Comparison of ENCODE assay signal across 12 cellular contexts in genomic region chr5:151251621-151252020, GRCh38. TPM values are rescaled to one million over a fixed set of nuclear protein-coding genes. Genes with fewer than 3 reads are reported as not detected.
DNase-seq lines count a peak whose midpoint lies in the region; ATAC-seq, FAIRE-seq and TF ChIP-seq lines count a peak whose summit lies in the region.
"Had no signal": no experiment of that assay in that cellular context is flagged by ENCODE, and none has a peak within 500 bp of the region (broad histone marks: within the 10 kb centered on the region; RNA-seq: fewer than 3 reads in every experiment).

No MANE protein-coding gene starts in this region.

- peak overlapping the region; percentile 94 to 97 (median 94) for H3K27ac Mint-ChIP-seq in CD4-positive, CD25-positive, alpha-beta regulatory T cell
- H3K27ac Mint-ChIP-seq in activated naive CD8-positive, alpha-beta T cell treated with anti-CD3 and anti-CD28 coated beads for 36 hours, result peak overlapping the region; percentile 75
- peak overlapping the region; percentile 39 to 58 for H3K27ac Mint-ChIP-seq in natural killer cell treated with Interleukin-12 subunit alpha and Interleukin-12 subunit beta and Interleukin-15 and Interleukin-18, amount 100 ng/mL, for 72 hours

- no peaks in the 10 kb centered on the region for H3K36me3 Mint-ChIP-seq in CD4-positive, CD25-positive, alpha-beta regulatory T cell
- H3K36me3 Mint-ChIP-seq in activated naive CD8-positive, alpha-beta T cell treated with anti-CD3 and anti-CD28 coated beads for 36 hours, result peaks cover 4% of the 10 kb centered on the region
- H3K36me3 Mint-ChIP-seq in natural killer cell treated with Interleukin-12 subunit alpha and Interleukin-12 subunit beta and Interleukin-15 and Interleukin-18, amount 100 ng/mL, for 72 hours, result no peaks in the 10 kb centered on the region

- H3K27me3 ChIP-seq in CD4-positive, CD25-positive, alpha-beta regulatory T cell (ENCODE audit: control insufficient read depth, insufficient read depth, low read length), result no peaks in the 10 kb centered on the region
- no peaks in the 10 kb centered on the region for H3K27me3 ChIP-seq in HL-60 (ENCODE audit: insufficient read depth, poor library complexity, severe bottlenecking)
- H3K27me3 ChIP-seq: foreskin keratinocyte had no signal

- H3K4me1 ChIP-seq in CD4-positive, CD25-positive, alpha-beta regulatory T cell (ENCODE audit: control insufficient read depth, insufficient read depth, low read length, poor library complexity, severe bottlenecking), result peaks cover 37% of the 10 kb centered on the region

- no peak for TF ChIP-seq CTCF in HL-60 (IDR thresholded peaks at IDR 0.05; ENCODE audit: insufficient read depth, low read length)

- H3K9me3 Mint-ChIP-seq in CD4-positive, CD25-positive, alpha-beta regulatory T cell, result peaks cover 0 to 1% (median 0%) of the 10 kb centered on the region in 7 donors
- peaks cover 2% of the 10 kb centered on the region for H3K9me3 Mint-ChIP-seq in activated naive CD8-positive, alpha-beta T cell treated with anti-CD3 and anti-CD28 coated beads for 36 hours
- H3K9me3 Mint-ChIP-seq in natural killer cell treated with Interleukin-12 subunit alpha and Interleukin-12 subunit beta and Interleukin-15 and Interleukin-18, amount 100 ng/mL, for 72 hours, result no peaks in the 10 kb centered on the region

- H3K36me3 ChIP-seq in CD4-positive, CD25-positive, alpha-beta regulatory T cell (ENCODE audit: control insufficient read depth, insufficient read depth, low read length), result no peaks in the 10 kb centered on the region

- no peak for DNase-seq in CD4-positive, CD25-positive, alpha-beta regulatory T cell
- DNase-seq in HL-60 (ENCODE audit: low read depth in 1 of 2, low spot score in 1 of 2) (no peak), urothelium cell line (ENCODE audit: low spot score) (no peak)
- DNase-seq in activated naive CD8-positive, alpha-beta T cell treated with anti-CD3 and anti-CD28 coated beads for 36 hours, result no peak
- no peak for DNase-seq in natural killer cell treated with Interleukin-12 subunit alpha and Interleukin-12 subunit beta and Interleukin-15 and Interleukin-18, amount 100 ng/mL, for 72 hours (ENCODE audit: low spot score)
- DNase-seq in stimulated activated CD4-positive, alpha-beta T cell treated with anti-CD3 and anti-CD28 coated beads, Interleukin-2, amount 100 ng/mL, for 24 hours, result no peak
- DNase-seq: foreskin keratinocyte had no signal

- H3K4me3 Mint-ChIP-seq in CD4-positive, CD25-positive, alpha-beta regulatory T cell, result peak overlapping the region; percentile 88 to 98 (median 96)
- H3K4me3 Mint-ChIP-seq in activated naive CD8-positive, alpha-beta T cell treated with anti-CD3 and anti-CD28 coated beads for 36 hours, result peak overlapping the region; percentile 63
- H3K4me3 Mint-ChIP-seq in natural killer cell treated with Interleukin-12 subunit alpha and Interleukin-12 subunit beta and Interleukin-15 and Interleukin-18, amount 100 ng/mL, for 72 hours, result peak overlapping the region; percentile 97

- H3K27ac ChIP-seq in CD4-positive, CD25-positive, alpha-beta regulatory T cell (ENCODE audit: insufficient read depth, low read length, poor library complexity, severe bottlenecking), result peak overlapping the region; percentile 84
- peak overlapping the region; percentile 84 for H3K27ac ChIP-seq in HL-60 (replicated peaks)
- H3K27ac ChIP-seq: foreskin keratinocyte had no signal

- ATAC-seq in CD4-positive, CD25-positive, alpha-beta regulatory T cell (ENCODE audit: low read depth in 2 of 2), result no peak
- no peak for ATAC-seq in natural killer cell treated with Interleukin-12 subunit alpha and Interleukin-12 subunit beta and Interleukin-15 and Interleukin-18, amount 100 ng/mL, for 72 hours
- ATAC-seq in HG02763 (IDR thresholded peaks at IDR 0.05; ENCODE audit: unreplicated experiment) (no peak), GM21360 (IDR thresholded peaks at IDR 0.05; ENCODE audit: unreplicated experiment) (no peak)

- no peaks in the 10 kb centered on the region for H3K9me3 ChIP-seq in CD4-positive, CD25-positive, alpha-beta regulatory T cell (ENCODE audit: control insufficient read depth in 2 of 2, low read length in 2 of 2)

- no peak for FAIRE-seq in urothelium cell line (lab: Jason Lieb, UNC)

- H3K4me3 ChIP-seq in CD4-positive, CD25-positive, alpha-beta regulatory T cell (ENCODE audit: low read depth, low read length), result peak overlapping the region; percentile 85
- no peak overlapping the region for H3K4me3 ChIP-seq in HL-60 (replicated peaks; ENCODE audit: insufficient read depth, low read length)

- peaks cover 4% of the 10 kb centered on the region for H3K27me3 Mint-ChIP-seq in CD4-positive, CD25-positive, alpha-beta regulatory T cell
- H3K27me3 Mint-ChIP-seq in activated naive CD8-positive, alpha-beta T cell treated with anti-CD3 and anti-CD28 coated beads for 36 hours, result no peaks in the 10 kb centered on the region
- H3K27me3 Mint-ChIP-seq in natural killer cell treated with Interleukin-12 subunit alpha and Interleukin-12 subunit beta and Interleukin-15 and Interleukin-18, amount 100 ng/mL, for 72 hours, result peaks cover 0 to 2% of the 10 kb centered on the region in 2 donors

- peaks cover 9 to 53% (median 33%) of the 10 kb centered on the region in 4 donors for H3K4me1 Mint-ChIP-seq in CD4-positive, CD25-positive, alpha-beta regulatory T cell
- H3K4me1 Mint-ChIP-seq in activated naive CD8-positive, alpha-beta T cell treated with anti-CD3 and anti-CD28 coated beads for 36 hours, result peaks cover 38% of the 10 kb centered on the region
- H3K4me1 Mint-ChIP-seq in natural killer cell treated with Interleukin-12 subunit alpha and Interleukin-12 subunit beta and Interleukin-15 and Interleukin-18, amount 100 ng/mL, for 72 hours (ENCODE audit: low read depth in 2 of 2), result peaks cover 33 to 34% of the 10 kb centered on the region in 2 donors

RNA-seq across cellular contexts. Expression of gene GM2A, which starts 1.4 kb away (rescaled TPM):
- total RNA-seq in CD4-positive, CD25-positive, alpha-beta regulatory T cell, result 12.0 TPM
- 1 to 10 TPM; 4.7 to 8.7 (median 6.1) TPM for polyA plus RNA-seq in CD4-positive, CD25-positive, alpha-beta regulatory T cell
- total RNA-seq in activated naive CD8-positive, alpha-beta T cell treated with anti-CD3 and anti-CD28 coated beads for 36 hours, result 10 to 100 TPM; 18.0 to 18.8 TPM
- 10 to 100 TPM; 15.4 to 15.9 TPM for total RNA-seq in natural killer cell treated with Interleukin-12 subunit alpha and Interleukin-12 subunit beta and Interleukin-15 and Interleukin-18, amount 100 ng/mL, for 72 hours

RNA-seq across cellular contexts. Expression of gene CCDC69, which starts 27.7 kb away (rescaled TPM):
- 104 TPM for total RNA-seq in CD4-positive, CD25-positive, alpha-beta regulatory T cell
- 10 to 100 TPM; 78.2 to 97.0 (median 87.7) TPM for polyA plus RNA-seq in CD4-positive, CD25-positive, alpha-beta regulatory T cell
- 10 to 100 TPM; 27.5 to 29.6 TPM for total RNA-seq in activated naive CD8-positive, alpha-beta T cell treated with anti-CD3 and anti-CD28 coated beads for 36 hours
- total RNA-seq in natural killer cell treated with Interleukin-12 subunit alpha and Interleukin-12 subunit beta and Interleukin-15 and Interleukin-18, amount 100 ng/mL, for 72 hours, result 10 to 100 TPM; 59.6 to 98.5 TPM

RNA-seq across cellular contexts. Expression of gene SLC36A3, which starts 51.9 kb away (rescaled TPM):
- not detected for total RNA-seq in CD4-positive, CD25-positive, alpha-beta regulatory T cell
- not detected for polyA plus RNA-seq in CD4-positive, CD25-positive, alpha-beta regulatory T cell
- total RNA-seq in activated naive CD8-positive, alpha-beta T cell treated with anti-CD3 and anti-CD28 coated beads for 36 hours, result not detected
- not detected for total RNA-seq in natural killer cell treated with Interleukin-12 subunit alpha and Interleukin-12 subunit beta and Interleukin-15 and Interleukin-18, amount 100 ng/mL, for 72 hours
- total RNA-seq: dermis microvascular lymphatic vessel endothelial cell, foreskin keratinocyte, kidney epithelial cell had no signal
- polyA plus RNA-seq: adipose tissue, foreskin keratinocyte had no signal
